Comparison of ENCODE assay signal across 8 cellular contexts in genomic region chr1:226738995-226739695, GRCh38. TPM values are rescaled to one million over a fixed set of nuclear protein-coding genes. Genes with fewer than 3 reads are reported as not detected.
DNase-seq lines count a peak whose midpoint lies in the region; ATAC-seq and TF ChIP-seq lines count a peak whose summit lies in the region.

Gene ITPKB (minus strand): TSS chr1:226739282. CDS start chr1:226737458, 1,824 bp downstream.

- CTCF ChIA-PET in activated naive CD4-positive, alpha-beta T cell treated with anti-CD3 and anti-CD28 coated beads for 36 hours (lab: Charles Lee) = interaction anchor here (0.6 to 1.6 kb wide), 15 partner anchors 9 to 554 kb away, joined by 3 to 12 read pairs (median 3); no protein-coding TSS in a partner anchor

- H3K14ac ChIP-seq in neuronal stem cell (ENCODE audit: low read length) = peak within 1 kb of the TSS; percentile 89

- no peaks in the 10 kb centered on the region for H3K27me3 Mint-ChIP-seq in activated naive CD4-positive, alpha-beta T cell treated with anti-CD3 and anti-CD28 coated beads for 36 hours (ENCODE audit: low read depth)

- no peak for TF ChIP-seq EP300 in gastroesophageal sphincter (IDR thresholded peaks at IDR 0.05)

- H3K27ac Mint-ChIP-seq in activated naive CD4-positive, alpha-beta T cell treated with anti-CD3 and anti-CD28 coated beads for 36 hours = peak within 1 kb of the TSS; percentile 98

- DNase-seq in H7 (no peak), RPMI7951 (ENCODE audit: low read depth) (peak; percentile 77), neuronal stem cell (ENCODE audit: low spot score) (no peak), vagina (ENCODE audit: extremely low spot score in 2 of 2) (no peak)
- peak; percentile 77 for DNase-seq in activated naive CD4-positive, alpha-beta T cell treated with anti-CD3 and anti-CD28 coated beads for 36 hours

- H3K9me3 ChIP-seq in gastroesophageal sphincter (no peaks in the 10 kb centered on the region), neuronal stem cell (replicated peaks in 1 of 2; ENCODE audit: control insufficient read depth in 2 of 2, insufficient read depth in 1 of 2, low read depth in 1 of 2, low read length in 2 of 2) (no peaks in the 10 kb centered on the region), vagina (no peaks in the 10 kb centered on the region)

- H3K4me3 ChIP-seq in H7 (ENCODE audit: insufficient read depth, low read depth, low read length) (peak within 1 kb of the TSS; percentile 75), gastroesophageal sphincter (peak within 1 kb of the TSS; percentile 67 to 91), neuronal stem cell (ENCODE audit: low read length in 2 of 2) (peak within 1 kb of the TSS; percentile 67 to 87), vagina (peak within 1 kb of the TSS; percentile 87 to 99)

- WGBS in gastroesophageal sphincter (ENCODE audit: low coverage in 1 of 2), 2 donors = 0% methylated on average over 17 to 23 of the region's 23 CpGs
- no CpG with 5 or more reads among the region's 23 CpGs for WGBS in neuronal stem cell (ENCODE audit: extremely low coverage in 2 of 2, insufficient read length in 2 of 2, insufficient replicate concordance in 1 of 2), 2 donors

- peak within 1 kb of the TSS; percentile 99 for H3K4me2 ChIP-seq in neuronal stem cell (ENCODE audit: insufficient read depth, low read length, poor library complexity, severe bottlenecking)

- H2BK12ac ChIP-seq in neuronal stem cell (ENCODE audit: low read length) = peak within 1 kb of the TSS; percentile 33

- peak within 1 kb of the TSS; percentile 18 for H3K4ac ChIP-seq in neuronal stem cell (ENCODE audit: low read length)

- H2AFZ ChIP-seq in neuronal stem cell (ENCODE audit: low read length) = peak within 1 kb of the TSS; percentile 94

- H4K91ac ChIP-seq in neuronal stem cell (ENCODE audit: low read depth, low read length, poor library complexity) = no peak within 1 kb of the TSS

- no peak for TF ChIP-seq CTCF in C4-2B (conservative IDR thresholded peaks at IDR 0.05)
- no peak for TF ChIP-seq CTCF in gastroesophageal sphincter (IDR thresholded peaks at IDR 0.05)
- TF ChIP-seq CTCF in vagina (IDR thresholded peaks at IDR 0.05) = no peak

- peak within 1 kb of the TSS; percentile 84 for H3K27ac ChIP-seq in C4-2B
- peak within 1 kb of the TSS; percentile 90 to 100 (median 94) for H3K27ac ChIP-seq in gastroesophageal sphincter
- no peak within 1 kb of the TSS for H3K27ac ChIP-seq in neuronal stem cell (replicated peaks; ENCODE audit: low read length)
- H3K27ac ChIP-seq in vagina = peak within 1 kb of the TSS; percentile 97

- H3K36me3 ChIP-seq in H7 (replicated peaks; ENCODE audit: control insufficient read depth, insufficient read depth, low read length) (no peaks in the 10 kb centered on the region), gastroesophageal sphincter (peaks cover 0 to 13% of the 10 kb centered on the region in 2 donors), neuronal stem cell (replicated peaks in 1 of 2; ENCODE audit: control insufficient read depth in 2 of 2, insufficient read depth in 2 of 2, low read length in 2 of 2) (peaks cover 5 to 28% of the 10 kb centered on the region in 2 donors), vagina (peaks cover 0 to 11% of the 10 kb centered on the region in 2 donors)

- intact Hi-C loops in activated naive CD4-positive, alpha-beta T cell treated with anti-CD3 and anti-CD28 coated beads for 36 hours (cut with micrococcal nuclease) = loop anchor here (1.0 to 5.0 kb wide), 9 partner anchors 27 to 677 kb away; partner anchors contain the start of genes H3-3A and PARP1
- intact Hi-C loops in vagina (cut with DNase I) = loop anchor here (5.0 to 10.0 kb wide), 2 partner anchors 77 to 104 kb away; no protein-coding TSS in a partner anchor

- peak within 1 kb of the TSS; percentile 88 for H3K9ac ChIP-seq in neuronal stem cell (ENCODE audit: low read depth, low read length, poor library complexity)

- H4K8ac ChIP-seq in neuronal stem cell (ENCODE audit: low read depth, low read length) = no peak within 1 kb of the TSS

- no peak within 1 kb of the TSS for H2BK120ac ChIP-seq in neuronal stem cell (ENCODE audit: low read depth, low read length)

- peaks cover 3 to 49% (median 22%) of the 10 kb centered on the region in 3 donors for H3K4me1 ChIP-seq in gastroesophageal sphincter
- H3K4me1 ChIP-seq in neuronal stem cell (ENCODE audit: control insufficient read depth in 2 of 2, insufficient read depth in 1 of 2, low read depth in 1 of 2, low read length in 2 of 2) = peaks cover 8 to 12% of the 10 kb centered on the region in 2 donors
- H3K4me1 ChIP-seq in vagina = peaks cover 39% of the 10 kb centered on the region

- peaks cover 34% of the 10 kb centered on the region for H3K4me1 Mint-ChIP-seq in activated naive CD4-positive, alpha-beta T cell treated with anti-CD3 and anti-CD28 coated beads for 36 hours (ENCODE audit: low read depth)

- H2AK5ac ChIP-seq in neuronal stem cell (ENCODE audit: low read depth, low read length) = peak within 1 kb of the TSS; percentile 89

- H3K4me3 Mint-ChIP-seq in activated naive CD4-positive, alpha-beta T cell treated with anti-CD3 and anti-CD28 coated beads for 36 hours = peak within 1 kb of the TSS; percentile 77

- peaks cover 9% of the 10 kb centered on the region for H3K9me3 Mint-ChIP-seq in activated naive CD4-positive, alpha-beta T cell treated with anti-CD3 and anti-CD28 coated beads for 36 hours

- peak; percentile 55 for ATAC-seq in gastroesophageal sphincter
- no peak for ATAC-seq in HG03196 (IDR thresholded peaks at IDR 0.05; ENCODE audit: unreplicated experiment)

- peak; percentile 57 to 64 for TF ChIP-seq POLR2A in gastroesophageal sphincter (IDR thresholded peaks at IDR 0.05)
- TF ChIP-seq POLR2A in vagina (IDR thresholded peaks at IDR 0.05) = peak in 1 of 2 donors; percentile 88

- peak within 1 kb of the TSS; percentile 10 for H2BK5ac ChIP-seq in neuronal stem cell (ENCODE audit: low read length)

- peaks cover 27% of the 10 kb centered on the region for H3K36me3 Mint-ChIP-seq in activated naive CD4-positive, alpha-beta T cell treated with anti-CD3 and anti-CD28 coated beads for 36 hours (ENCODE audit: low read depth)

- H3K18ac ChIP-seq in neuronal stem cell (ENCODE audit: low read length) = peak within 1 kb of the TSS; percentile 94

- H3K23ac ChIP-seq in neuronal stem cell (ENCODE audit: low read depth, low read length, poor library complexity) = peak within 1 kb of the TSS; percentile 37

- H2BK15ac ChIP-seq in neuronal stem cell (ENCODE audit: low read length) = peak within 1 kb of the TSS; percentile 98

- no peaks in the 10 kb centered on the region for H3K79me1 ChIP-seq in neuronal stem cell (ENCODE audit: low read depth, low read length)

- H3K27me3 ChIP-seq in H7 (ENCODE audit: control insufficient read depth, insufficient read depth, low read length) (peaks cover 39% of the 10 kb centered on the region), gastroesophageal sphincter (no peaks in the 10 kb centered on the region), neuronal stem cell (ENCODE audit: control insufficient read depth in 3 of 3, insufficient read depth in 3 of 3, low read depth in 1 of 3, low read length in 3 of 3) (peaks cover 0 to 27% (median 0%) of the 10 kb centered on the region in 3 experiments), vagina (no peaks in the 10 kb centered on the region)

RNA-seq across cellular contexts. Expression of gene ITPKB, which starts in this region (rescaled TPM):
- 15.3 and 20.8 TPM in 2 replicates for total RNA-seq in H7 (2014; rRNA removed; shearing (Covaris generic))
- total RNA-seq in RPMI7951 (2014; rRNA removed; shearing (Covaris generic)) = 2.5 and 3.8 TPM in 2 replicates
- total RNA-seq in activated naive CD4-positive, alpha-beta T cell treated with anti-CD3 and anti-CD28 coated beads for 36 hours = 10 to 100 TPM; 40.3 to 40.9 TPM
- total RNA-seq in gastroesophageal sphincter = 100 to 1,000 TPM in 1 of 4 donors, 10 to 100 TPM in 3; 75.0 to 184 (median 94.2) TPM
- 6.8 TPM for polyA plus RNA-seq in neuronal stem cell (2013, experiment 1 of 2)
- polyA plus RNA-seq in neuronal stem cell (2013, experiment 2 of 2) = 7.0 TPM
- 31.7 TPM for total RNA-seq in vagina

Comparison
In these comparisons a context has a peak if more than half of its experiments do, and no peak if none do; other contexts are left out.
1. DNase-seq: peak in RPMI7951 (single experiment) and activated naive CD4-positive, alpha-beta T cell treated with anti-CD3 and anti-CD28 coated beads for 36 hours (single experiment); none in H7 (single experiment), neuronal stem cell (single experiment) and vagina (0 of 2).
2. Peak in every context shown above with its lines, with median percentiles within 50 percentile points of each other: H3K4me3 ChIP-seq.